1 cellular context compared by ENCODE assay signal in the genomic region with DNA sequence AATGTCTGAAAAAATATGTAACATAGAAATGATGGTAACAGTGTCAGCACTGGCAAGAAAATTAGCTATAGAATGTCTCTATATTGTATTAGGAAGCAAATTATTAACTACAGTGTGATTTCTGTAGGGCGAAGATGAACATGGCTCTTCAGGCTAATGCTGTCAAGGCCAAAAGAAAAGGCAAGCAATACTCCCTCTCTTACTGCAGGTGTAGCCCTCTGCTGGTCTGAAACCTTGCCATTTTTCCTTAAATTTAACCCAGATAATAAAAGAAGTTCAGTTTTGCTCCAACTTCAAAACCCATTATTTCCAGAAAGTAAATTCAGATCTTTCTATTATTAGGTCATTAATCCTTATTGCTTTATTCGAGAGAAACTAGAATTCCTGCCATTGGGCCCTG.
TF ChIP-seq lines count a peak whose summit lies in the region.

No MANE protein-coding gene starts in this region.

TF ChIP-seq in GM23338, 12 proteins besides CTCF, POLR2A, EP300 and RAD21 (continued from another document):
- no peak for TF ChIP-seq ZNF462 (CRISPR knock-in tag; IDR thresholded peaks at IDR 0.05)
